ENCODE assay signal across 10 cellular contexts in genomic region chr20:45053441-45054351, GRCh38. TPM values are rescaled to one million over a fixed set of nuclear protein-coding genes. Genes with fewer than 3 reads are reported as not detected.
DNase-seq lines count a peak whose midpoint lies in the region; ATAC-seq, FAIRE-seq and TF ChIP-seq lines count a peak whose summit lies in the region.
"Had no signal": no experiment of that assay in that cellular context is flagged by ENCODE, and none has a peak within 500 bp of the region (broad histone marks: within the 10 kb centered on the region; RNA-seq: fewer than 3 reads in every experiment).

No MANE protein-coding gene starts in this region.

- WGBS in small intestine, 3 donors = 87 to 93% (median 91%) methylated on average over 7 of the region's 7 CpGs

- intact Hi-C loops in dorsolateral prefrontal cortex (cut with DNase I) = no loop called here

- CTCF ChIA-PET in activated CD4-positive, alpha-beta T cell treated with anti-CD3 and anti-CD28 coated beads, Interleukin-2, amount 10 ng/mL, durations not matched to agents 7 days and 5 days (lab: Charles Lee) = interaction anchor here (0.7 to 1.8 kb wide), 4 partner anchors 9 to 152 kb away, joined by 3 to 12 read pairs (median 3); no protein-coding TSS in a partner anchor

- H3K27ac ChIP-seq in OCI-LY3 (ENCODE audit: low read length) = peak overlapping the region; percentile 14
- peak overlapping the region; percentile 0 to 96 (median 89) for H3K27ac ChIP-seq in dorsolateral prefrontal cortex
- H3K27ac ChIP-seq in small intestine (ENCODE audit: low read depth in 1 of 2, low read length in 1 of 2) = peak overlapping the region in 1 of 2 donors; percentile 3

- no peak for FAIRE-seq in small intestine (lab: Jason Lieb, UNC)

- peak overlapping the region; percentile 63 for H3K27ac Mint-ChIP-seq in activated CD4-positive, alpha-beta T cell treated with anti-CD3 and anti-CD28 coated beads, Interleukin-2, amount 10 ng/mL, durations not matched to agents 7 days and 5 days
- H3K27ac Mint-ChIP-seq in stimulated activated naive B cell treated with anti-CD40 and anti-IgM and Interleukin-4, amounts not matched to agents 10 μg/mL and 1 μg/mL and 100 μg/mL, for 72 hours = peak overlapping the region; percentile 69

- ATAC-seq in stimulated activated naive B cell treated with anti-CD40 and anti-IgM and Interleukin-4, amounts not matched to agents 10 μg/mL and 1 μg/mL and 100 μg/mL, for 72 hours (replicated peaks) = no peak

- no peak for DNase-seq in activated CD4-positive, alpha-beta T cell treated with anti-CD3 and anti-CD28 coated beads, Interleukin-2, amount 10 ng/mL, durations not matched to agents 7 days and 5 days
- DNase-seq in activated CD4-positive, alpha-beta T cell treated with anti-CD3 and anti-CD28 coated beads for 48 hours = no peak
- no peak for DNase-seq in dorsolateral prefrontal cortex
- no peak for DNase-seq in stimulated activated naive B cell treated with anti-CD40 and anti-IgM and Interleukin-4, amounts not matched to agents 10 μg/mL and 1 μg/mL and 100 μg/mL, for 72 hours
- DNase-seq in NCI-H2107 treated with DMSO at 0.1 percent for 48 hours (lab: John Stamatoyannopoulos, UW; ENCODE audit: unreplicated experiment) = no peak
- DNase-seq in small intestine = no peak
- DNase-seq in midbrain (lab: John Stamatoyannopoulos, UW) = no peak
- DNase-seq: activated CD4-positive, alpha-beta T cell treated with anti-CD3 and anti-CD28 coated beads, Interleukin-2, amount 50 U/mL, for 48 hours; NCI-H1048 had no signal

- H4K20me1 ChIP-seq in OCI-LY3 (ENCODE audit: insufficient read depth, low read length) = peaks cover 94% of the 10 kb centered on the region

- H3K36me3 ChIP-seq in OCI-LY3 (replicated peaks; ENCODE audit: low read depth, low read length) (peaks cover 76% of the 10 kb centered on the region), small intestine (ENCODE audit: control insufficient read depth in 2 of 2, insufficient read depth in 2 of 2, low read length in 2 of 2) (peaks cover 4 to 10% of the 10 kb centered on the region in 2 donors)

- H3K9me3 ChIP-seq in OCI-LY3 (ENCODE audit: insufficient read depth, low read length) = no peaks in the 10 kb centered on the region
- no peaks in the 10 kb centered on the region for H3K9me3 ChIP-seq in small intestine (ENCODE audit: control insufficient read depth, low read depth)

- H3K4me3 ChIP-seq in OCI-LY3 (ENCODE audit: low read length) = no peak overlapping the region
- peak overlapping the region in 4 of 59 donors; percentile 1 to 25 (median 7) for H3K4me3 ChIP-seq in dorsolateral prefrontal cortex
- no peak overlapping the region for H3K4me3 ChIP-seq in small intestine (ENCODE audit: low read depth in 1 of 2, low read length in 2 of 2)

- POLR2A ChIA-PET in activated CD4-positive, alpha-beta T cell treated with anti-CD3 and anti-CD28 coated beads, Interleukin-2, amount 10 ng/mL, durations not matched to agents 7 days and 5 days (lab: Charles Lee) = no interaction called here

- TF ChIP-seq CTCF in OCI-LY3 (IDR thresholded peaks at IDR 0.05; ENCODE audit: low read depth, low read length) (no peak), dorsolateral prefrontal cortex (IDR thresholded peaks at IDR 0.05 in 54 of 56, conservative IDR thresholded peaks at IDR 0.05 in 2 of 56; ENCODE audit: low read depth in 1 of 56, partially characterized antibody in 56 of 56) (no peak)

- H3K27me3 Mint-ChIP-seq in activated CD4-positive, alpha-beta T cell treated with anti-CD3 and anti-CD28 coated beads, Interleukin-2, amount 10 ng/mL, durations not matched to agents 7 days and 5 days = no peaks in the 10 kb centered on the region
- no peaks in the 10 kb centered on the region for H3K27me3 Mint-ChIP-seq in stimulated activated naive B cell treated with anti-CD40 and anti-IgM and Interleukin-4, amounts not matched to agents 10 μg/mL and 1 μg/mL and 100 μg/mL, for 72 hours

- peaks cover 81% of the 10 kb centered on the region for H3K4me1 ChIP-seq in OCI-LY3 (ENCODE audit: low read length)
- H3K4me1 ChIP-seq in small intestine (ENCODE audit: control insufficient read depth in 2 of 2, insufficient read depth in 1 of 2, low read depth in 1 of 2, low read length in 1 of 2) = no peaks in the 10 kb centered on the region

- no peak overlapping the region for H3K9ac ChIP-seq in OCI-LY3 (ENCODE audit: low read length)

- H3K4me1 Mint-ChIP-seq in activated CD4-positive, alpha-beta T cell treated with anti-CD3 and anti-CD28 coated beads, Interleukin-2, amount 10 ng/mL, durations not matched to agents 7 days and 5 days = peaks cover 62% of the 10 kb centered on the region
- peaks cover 38 to 79% of the 10 kb centered on the region in 2 donors for H3K4me1 Mint-ChIP-seq in stimulated activated naive B cell treated with anti-CD40 and anti-IgM and Interleukin-4, amounts not matched to agents 10 μg/mL and 1 μg/mL and 100 μg/mL, for 72 hours

- peaks cover 100% of the 10 kb centered on the region for H3K79me2 ChIP-seq in OCI-LY3 (ENCODE audit: low read length)

- no peak overlapping the region for H3K4me2 ChIP-seq in OCI-LY3 (ENCODE audit: low read length)

- no peak overlapping the region for H3K4me3 Mint-ChIP-seq in activated CD4-positive, alpha-beta T cell treated with anti-CD3 and anti-CD28 coated beads, Interleukin-2, amount 10 ng/mL, durations not matched to agents 7 days and 5 days
- H3K4me3 Mint-ChIP-seq in stimulated activated naive B cell treated with anti-CD40 and anti-IgM and Interleukin-4, amounts not matched to agents 10 μg/mL and 1 μg/mL and 100 μg/mL, for 72 hours = no peak overlapping the region

- H2AFZ ChIP-seq in OCI-LY3 (ENCODE audit: low read depth, low read length) = no peak overlapping the region

- peaks cover 63% of the 10 kb centered on the region for H3K36me3 Mint-ChIP-seq in activated CD4-positive, alpha-beta T cell treated with anti-CD3 and anti-CD28 coated beads, Interleukin-2, amount 10 ng/mL, durations not matched to agents 7 days and 5 days (ENCODE audit: low read depth)
- H3K36me3 Mint-ChIP-seq in stimulated activated naive B cell treated with anti-CD40 and anti-IgM and Interleukin-4, amounts not matched to agents 10 μg/mL and 1 μg/mL and 100 μg/mL, for 72 hours = peaks cover 41 to 59% of the 10 kb centered on the region in 2 donors

- no peaks in the 10 kb centered on the region for H3K9me3 Mint-ChIP-seq in activated CD4-positive, alpha-beta T cell treated with anti-CD3 and anti-CD28 coated beads, Interleukin-2, amount 10 ng/mL, durations not matched to agents 7 days and 5 days
- no peaks in the 10 kb centered on the region for H3K9me3 Mint-ChIP-seq in stimulated activated naive B cell treated with anti-CD40 and anti-IgM and Interleukin-4, amounts not matched to agents 10 μg/mL and 1 μg/mL and 100 μg/mL, for 72 hours

- H3K27me3 ChIP-seq in OCI-LY3 (ENCODE audit: low read depth, low read length) (no peaks in the 10 kb centered on the region), dorsolateral prefrontal cortex (no peaks in the 10 kb centered on the region), small intestine (ENCODE audit: control insufficient read depth in 2 of 2, insufficient read depth in 2 of 2, low read length in 2 of 2) (no peaks in the 10 kb centered on the region)

RNA-seq across cellular contexts. Expression of gene KCNS1, which starts 47.2 kb away (rescaled TPM):
- total RNA-seq in activated CD4-positive, alpha-beta T cell treated with anti-CD3 and anti-CD28 coated beads, Interleukin-2, amount 10 ng/mL, durations not matched to agents 7 days and 5 days = not detected
- total RNA-seq in dorsolateral prefrontal cortex = 100 to 1,000 TPM in 6 of 120 experiments, 10 to 100 TPM in 114; 14.6 to 125 (median 65.5) TPM
- 1 to 10 TPM in 1 of 3 donors, not detected in 2; 1.0 TPM for polyA plus RNA-seq in small intestine

Comparison
In these comparisons a context has a peak if more than half of its experiments do, and no peak if none do; other contexts are left out.
1. RNA of gene KCNS1, which starts 47.2 kb away (total RNA-seq): 14.6 to 125 TPM in dorsolateral prefrontal cortex; not detected in activated CD4-positive, alpha-beta T cell treated with anti-CD3 and anti-CD28 coated beads, Interleukin-2, amount 10 ng/mL, durations not matched to agents 7 days and 5 days; every median in the first group is over 10 times any median in the second.